12 cellular contexts compared by ENCODE assay signal in genomic region chr19:29704562-29705558, GRCh38. TPM values are rescaled to one million over a fixed set of nuclear protein-coding genes. Genes with fewer than 3 reads are reported as not detected.
DNase-seq lines count a peak whose midpoint lies in the region; ATAC-seq and TF ChIP-seq lines count a peak whose summit lies in the region.
"Had no signal": no experiment of that assay in that cellular context is flagged by ENCODE, and none has a peak within 500 bp of the region (broad histone marks: within the 10 kb centered on the region; RNA-seq: fewer than 3 reads in every experiment).

No MANE protein-coding gene starts in this region.

- H3K4me3 ChIP-seq in CD8-positive, alpha-beta memory T cell (ENCODE audit: low read length), result no peak overlapping the region
- no peak overlapping the region for H3K4me3 ChIP-seq in MG63
- H3K4me3 ChIP-seq: dorsolateral prefrontal cortex, mucosa of descending colon had no signal

- TF ChIP-seq CTCF in RWPE1 (conservative IDR thresholded peaks at IDR 0.05; ENCODE audit: low read depth), result no peak

- intact Hi-C loops in cardiac septum (cut with DNase I), result no loop called here

- CTCF ChIA-PET in CD8-positive, alpha-beta memory T cell (lab: Charles Lee), result interaction anchor here (0.9 to 2.4 kb wide), 6 partner anchors 9 to 94 kb away, joined by 3 to 10 read pairs (median 6); partner anchors contain the start of gene C19orf12
- CTCF ChIA-PET in RWPE1 (lab: Yijun Ruan, JAX), result no interaction called here

- peak overlapping the region; percentile 2 to 90 (median 70) for H3K27ac Mint-ChIP-seq in CD8-positive, alpha-beta memory T cell
- H3K27ac Mint-ChIP-seq in activated naive CD8-positive, alpha-beta T cell treated with anti-CD3 and anti-CD28 coated beads, Interleukin-2, amount 50 U/mL, for 24 hours, result peak overlapping the region; percentile 93

- no peak overlapping the region for H3K27ac ChIP-seq in CD8-positive, alpha-beta memory T cell (ENCODE audit: low read depth, low read length)
- H3K27ac ChIP-seq in RWPE1, result no peak overlapping the region

- POLR2A ChIA-PET in CD8-positive, alpha-beta memory T cell (lab: Charles Lee), result interaction anchor here (0.9 kb wide), 1 partner anchor 99 kb away, joined by 3 read pairs; the partner anchor contains the start of gene POP4
- POLR2A ChIA-PET in RWPE1 (lab: Yijun Ruan, JAX; ENCODE audit: low non-redundant PET), result no interaction called here

- H3K4me1 Mint-ChIP-seq in CD8-positive, alpha-beta memory T cell, result peaks cover 18 to 43% (median 29%) of the 10 kb centered on the region in 3 donors
- peaks cover 60% of the 10 kb centered on the region for H3K4me1 Mint-ChIP-seq in activated naive CD8-positive, alpha-beta T cell treated with anti-CD3 and anti-CD28 coated beads, Interleukin-2, amount 50 U/mL, for 24 hours

- no peaks in the 10 kb centered on the region for H3K27me3 ChIP-seq in CD8-positive, alpha-beta memory T cell (ENCODE audit: insufficient read depth, low read length, poor library complexity, severe bottlenecking)
- H3K27me3 ChIP-seq in MG63, result no peaks in the 10 kb centered on the region
- H3K27me3 ChIP-seq: dorsolateral prefrontal cortex had no signal

- no peaks in the 10 kb centered on the region for H3K9me3 ChIP-seq in CD8-positive, alpha-beta memory T cell (ENCODE audit: low read length)
- H3K9me3 ChIP-seq in MG63, result no peaks in the 10 kb centered on the region
- H3K9me3 ChIP-seq: mucosa of descending colon had no signal

- H3K9me3 Mint-ChIP-seq in CD8-positive, alpha-beta memory T cell, result no peaks in the 10 kb centered on the region
- no peaks in the 10 kb centered on the region for H3K9me3 Mint-ChIP-seq in activated naive CD8-positive, alpha-beta T cell treated with anti-CD3 and anti-CD28 coated beads, Interleukin-2, amount 50 U/mL, for 24 hours

- no peaks in the 10 kb centered on the region for H3K27me3 Mint-ChIP-seq in CD8-positive, alpha-beta memory T cell
- no peaks in the 10 kb centered on the region for H3K27me3 Mint-ChIP-seq in activated naive CD8-positive, alpha-beta T cell treated with anti-CD3 and anti-CD28 coated beads, Interleukin-2, amount 50 U/mL, for 24 hours

- peaks cover 0 to 72% (median 8%) of the 10 kb centered on the region in 3 donors for H3K36me3 Mint-ChIP-seq in CD8-positive, alpha-beta memory T cell
- H3K36me3 Mint-ChIP-seq in activated naive CD8-positive, alpha-beta T cell treated with anti-CD3 and anti-CD28 coated beads, Interleukin-2, amount 50 U/mL, for 24 hours (ENCODE audit: low read depth), result peaks cover 35% of the 10 kb centered on the region

- H3K4me3 Mint-ChIP-seq in CD8-positive, alpha-beta memory T cell, result peak overlapping the region in 1 of 7 donors; percentile 40
- peak overlapping the region; percentile 37 for H3K4me3 Mint-ChIP-seq in activated naive CD8-positive, alpha-beta T cell treated with anti-CD3 and anti-CD28 coated beads, Interleukin-2, amount 50 U/mL, for 24 hours

- H3K36me3 ChIP-seq in CD8-positive, alpha-beta memory T cell (ENCODE audit: insufficient read depth, low read length), result peaks cover 29% of the 10 kb centered on the region
- peaks cover 60% of the 10 kb centered on the region for H3K36me3 ChIP-seq in MG63

- peaks cover 10% of the 10 kb centered on the region for H3K4me1 ChIP-seq in CD8-positive, alpha-beta memory T cell (ENCODE audit: insufficient read depth, low read length)

- ATAC-seq in GM19023 (IDR thresholded peaks at IDR 0.05; ENCODE audit: unreplicated experiment) (peak; percentile 56), HG03045 (IDR thresholded peaks at IDR 0.05; ENCODE audit: unreplicated experiment) (peak; percentile 53), GM18858 (IDR thresholded peaks at IDR 0.05; ENCODE audit: unreplicated experiment) (no peak)
- peak; percentile 84 for ATAC-seq in activated naive CD8-positive, alpha-beta T cell treated with anti-CD3 and anti-CD28 coated beads, Interleukin-2, amount 50 U/mL, for 24 hours
- ATAC-seq: mucosa of descending colon had no signal

- DNase-seq in CD8-positive, alpha-beta memory T cell, result no peak
- DNase-seq in activated naive CD8-positive, alpha-beta T cell treated with anti-CD3 and anti-CD28 coated beads, Interleukin-2, amount 50 U/mL, for 24 hours, result no peak
- no peak for DNase-seq in MG63
- DNase-seq in cardiac septum (ENCODE audit: low spot score), result no peak
- no peak for DNase-seq in RWPE1 (ENCODE audit: low spot score)
- DNase-seq: dorsolateral prefrontal cortex, mucosa of descending colon, NCI-H69, SW 1271 had no signal

RNA-seq across cellular contexts. Expression of gene C19orf12, which starts 10.2 kb away (rescaled TPM):
- total RNA-seq in CD8-positive, alpha-beta memory T cell, result 10 to 100 TPM; 32.3 to 35.3 TPM
- 33.0 TPM for polyA plus RNA-seq in CD8-positive, alpha-beta memory T cell
- 35.6 and 47.0 TPM in 2 replicates for total RNA-seq in MG63 (2014; rRNA removed; shearing (Covaris generic); ENCODE audit: low replicate concordance)
- 38.0 TPM for total RNA-seq in cardiac septum

RNA-seq across cellular contexts. Expression of gene PLEKHF1, which starts 39.6 kb away (rescaled TPM):
- total RNA-seq in CD8-positive, alpha-beta memory T cell, result 10 to 100 TPM; 21.3 to 23.0 TPM
- polyA plus RNA-seq in CD8-positive, alpha-beta memory T cell, result 57.7 TPM
- total RNA-seq in MG63 (2014; rRNA removed; shearing (Covaris generic); ENCODE audit: low replicate concordance), result 22.2 and 37.5 TPM in 2 replicates
- 9.5 TPM for total RNA-seq in cardiac septum
